ENCODE assay signal across 14 cellular contexts in genomic region chr1:23910553-23911246, GRCh38.
A peak's percentile ranks its signal among the peaks of the same experiment; 100 is the strongest.
DNase-seq lines count a peak whose midpoint lies in the region; ATAC-seq and TF ChIP-seq lines count a peak whose summit lies in the region.
"Had no signal": no experiment of that assay in that cellular context is flagged by ENCODE, and none has a peak within 500 bp of the region (broad histone marks: within the 10 kb centered on the region; RNA-seq: fewer than 3 reads in every experiment).

No MANE protein-coding gene starts in this region.

- H3K27me3 Mint-ChIP-seq in activated naive CD4-positive, alpha-beta T cell treated with anti-CD3 and anti-CD28 coated beads, Interleukin-2, amount 10 ng/mL, durations not matched to agents 7 days and 5 days, result peaks cover 6% of the 10 kb centered on the region
- no peaks in the 10 kb centered on the region for H3K27me3 Mint-ChIP-seq in stimulated activated naive B cell treated with anti-CD40 and anti-IgM and Interleukin-4, amounts not matched to agents 10 μg/mL and 1 μg/mL and 100 μg/mL, for 72 hours

- H3K36me3 Mint-ChIP-seq in activated naive CD4-positive, alpha-beta T cell treated with anti-CD3 and anti-CD28 coated beads, Interleukin-2, amount 10 ng/mL, durations not matched to agents 7 days and 5 days, result no peaks in the 10 kb centered on the region
- peaks cover 47 to 61% of the 10 kb centered on the region in 2 donors for H3K36me3 Mint-ChIP-seq in stimulated activated naive B cell treated with anti-CD40 and anti-IgM and Interleukin-4, amounts not matched to agents 10 μg/mL and 1 μg/mL and 100 μg/mL, for 72 hours

- peak overlapping the region; percentile 24 for H3K4me3 Mint-ChIP-seq in activated naive CD4-positive, alpha-beta T cell treated with anti-CD3 and anti-CD28 coated beads, Interleukin-2, amount 10 ng/mL, durations not matched to agents 7 days and 5 days
- H3K4me3 Mint-ChIP-seq in stimulated activated naive B cell treated with anti-CD40 and anti-IgM and Interleukin-4, amounts not matched to agents 10 μg/mL and 1 μg/mL and 100 μg/mL, for 72 hours, result peak overlapping the region; percentile 88 to 93

- peak; percentile 27 for DNase-seq in activated naive CD4-positive, alpha-beta T cell treated with anti-CD3 and anti-CD28 coated beads, Interleukin-2, amount 10 ng/mL, durations not matched to agents 7 days and 5 days
- DNase-seq in activated naive CD4-positive, alpha-beta T cell treated with anti-CD3 and anti-CD28 coated beads, Interleukin-2, amount 50 U/mL, for 16 hours, result no peak
- peak; percentile 34 for DNase-seq in WERI-Rb-1
- peak; percentile 58 for DNase-seq in stimulated activated naive B cell treated with anti-CD40 and anti-IgM and Interleukin-4, amounts not matched to agents 10 μg/mL and 1 μg/mL and 100 μg/mL, for 72 hours
- DNase-seq in HuH-7 (ENCODE audit: low spot score), result no peak
- DNase-seq: amygdala, DND-41, GOT3, NCI-H2081 treated with DMSO at 0.1 percent for 48 hours, OCI-M1 had no signal

- CTCF ChIA-PET in activated naive CD4-positive, alpha-beta T cell treated with anti-CD3 and anti-CD28 coated beads, Interleukin-2, amount 10 ng/mL, durations not matched to agents 7 days and 5 days (lab: Charles Lee), result interaction anchor here (0.8 to 1.4 kb wide), 2 partner anchors 100 to 139 kb away, joined by 3 read pairs; no protein-coding TSS in a partner anchor

- no peaks in the 10 kb centered on the region for H3K9me3 ChIP-seq in WERI-Rb-1 (ENCODE audit: severe bottlenecking)
- H3K9me3 ChIP-seq: prostate gland had no signal

- H3K27ac Mint-ChIP-seq in activated naive CD4-positive, alpha-beta T cell treated with anti-CD3 and anti-CD28 coated beads, Interleukin-2, amount 10 ng/mL, durations not matched to agents 7 days and 5 days, result peak overlapping the region; percentile 75
- H3K27ac Mint-ChIP-seq in stimulated activated naive B cell treated with anti-CD40 and anti-IgM and Interleukin-4, amounts not matched to agents 10 μg/mL and 1 μg/mL and 100 μg/mL, for 72 hours, result peak overlapping the region; percentile 95

- peaks cover 1% of the 10 kb centered on the region for H3K9me3 Mint-ChIP-seq in activated naive CD4-positive, alpha-beta T cell treated with anti-CD3 and anti-CD28 coated beads, Interleukin-2, amount 10 ng/mL, durations not matched to agents 7 days and 5 days
- H3K9me3 Mint-ChIP-seq in stimulated activated naive B cell treated with anti-CD40 and anti-IgM and Interleukin-4, amounts not matched to agents 10 μg/mL and 1 μg/mL and 100 μg/mL, for 72 hours, result no peaks in the 10 kb centered on the region

- H3K4me3 ChIP-seq in WERI-Rb-1 (ENCODE audit: low read depth, low read length), result no peak overlapping the region
- H3K4me3 ChIP-seq: prostate gland had no signal

- H3K4me1 Mint-ChIP-seq in activated naive CD4-positive, alpha-beta T cell treated with anti-CD3 and anti-CD28 coated beads, Interleukin-2, amount 10 ng/mL, durations not matched to agents 7 days and 5 days, result peaks cover 60% of the 10 kb centered on the region
- H3K4me1 Mint-ChIP-seq in stimulated activated naive B cell treated with anti-CD40 and anti-IgM and Interleukin-4, amounts not matched to agents 10 μg/mL and 1 μg/mL and 100 μg/mL, for 72 hours, result peaks cover 54 to 91% of the 10 kb centered on the region in 2 donors

- peak overlapping the region; percentile 74 for H3K27ac ChIP-seq in WERI-Rb-1
- H3K27ac ChIP-seq: prostate gland had no signal

- ATAC-seq in HG03175 (IDR thresholded peaks at IDR 0.05; ENCODE audit: unreplicated experiment), result peak; percentile 27
- peak; percentile 36 to 37 for ATAC-seq in stimulated activated naive B cell treated with anti-CD40 and anti-IgM and Interleukin-4, amounts not matched to agents 10 μg/mL and 1 μg/mL and 100 μg/mL, for 72 hours (replicated peaks)
- ATAC-seq in GM18519 (IDR thresholded peaks at IDR 0.05; ENCODE audit: low FRiP score, unreplicated experiment), result no peak
- no peak for ATAC-seq in HG03571 (IDR thresholded peaks at IDR 0.05; ENCODE audit: unreplicated experiment)

- no peaks in the 10 kb centered on the region for H3K36me3 ChIP-seq in WERI-Rb-1
- H3K36me3 ChIP-seq: prostate gland had no signal

- no peak for TF ChIP-seq CTCF in WERI-Rb-1 (IDR thresholded peaks at IDR 0.05; ENCODE audit: low read depth, low read length)

- H3K27me3 ChIP-seq in WERI-Rb-1 (ENCODE audit: insufficient read depth, low read depth, severe bottlenecking), result no peaks in the 10 kb centered on the region

Comparison
In these comparisons a context has a peak if more than half of its experiments do, and no peak if none do; other contexts are left out.
1. DNase-seq: peak in activated naive CD4-positive, alpha-beta T cell treated with anti-CD3 and anti-CD28 coated beads, Interleukin-2, amount 10 ng/mL, durations not matched to agents 7 days and 5 days (single experiment), WERI-Rb-1 (single experiment) and stimulated activated naive B cell treated with anti-CD40 and anti-IgM and Interleukin-4, amounts not matched to agents 10 μg/mL and 1 μg/mL and 100 μg/mL, for 72 hours (single experiment); none in activated naive CD4-positive, alpha-beta T cell treated with anti-CD3 and anti-CD28 coated beads, Interleukin-2, amount 50 U/mL, for 16 hours (single experiment) and HuH-7 (single experiment).
2. ATAC-seq: peak in HG03175 (single experiment) and stimulated activated naive B cell treated with anti-CD40 and anti-IgM and Interleukin-4, amounts not matched to agents 10 μg/mL and 1 μg/mL and 100 μg/mL, for 72 hours (2 of 2); none in GM18519 (single experiment) and HG03571 (single experiment).